In the genomic region with DNA sequence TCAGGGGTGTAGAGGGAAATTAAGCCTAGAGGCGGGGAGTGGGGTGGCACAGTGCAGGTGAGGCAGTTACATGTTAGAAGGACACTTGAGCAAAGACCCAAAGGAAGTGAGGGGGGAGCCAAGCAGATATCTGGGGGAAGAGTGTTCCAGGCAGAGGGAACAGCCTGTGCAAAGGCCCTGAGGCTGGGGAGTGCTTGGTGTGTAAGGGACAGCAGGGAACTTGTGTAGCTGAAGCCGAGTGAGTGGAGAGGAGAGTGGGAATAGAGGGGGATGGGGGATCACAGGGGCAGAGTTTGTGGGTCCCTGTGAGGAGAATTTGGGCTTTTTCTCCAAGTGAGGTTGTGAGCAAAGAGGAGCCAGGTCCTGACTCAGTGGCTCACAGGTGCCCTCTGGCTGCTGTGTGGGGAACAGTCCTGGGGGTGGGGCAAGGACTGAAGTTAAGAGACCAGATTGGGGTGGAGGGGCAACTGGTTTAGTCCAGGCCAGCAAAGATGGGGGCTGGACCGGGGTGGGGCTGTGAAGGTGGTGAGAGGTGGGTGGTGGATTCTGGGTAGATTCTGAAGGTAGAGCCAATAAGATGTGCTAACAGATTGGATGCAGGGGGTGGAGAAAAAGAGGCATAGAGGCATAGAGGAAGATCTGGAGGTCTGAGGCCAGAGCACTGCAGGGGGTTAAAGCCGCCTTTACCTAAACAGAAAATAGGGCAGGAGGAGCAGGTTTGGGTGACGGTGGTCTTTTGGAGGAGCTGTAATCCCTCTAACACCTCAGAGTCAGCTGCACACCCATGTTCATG, we compare ENCODE assay signal across 9 cellular contexts.
DNase-seq lines count a peak whose midpoint lies in the region; ATAC-seq and TF ChIP-seq lines count a peak whose summit lies in the region.
"Had no signal": no experiment of that assay in that cellular context is flagged by ENCODE, and none has a peak within 500 bp of the region (broad histone marks: within the 10 kb centered on the region; RNA-seq: fewer than 3 reads in every experiment).

No MANE protein-coding gene starts in this region.

- H3K27me3 Mint-ChIP-seq in naive thymus-derived CD8-positive, alpha-beta T cell = peaks cover 13 to 36% (median 31%) of the 10 kb centered on the region in 5 donors

- no peaks in the 10 kb centered on the region for H3K4me1 ChIP-seq in tibial nerve

- H3K9me3 ChIP-seq in tibial nerve = peaks cover 0 to 19% (median 2%) of the 10 kb centered on the region in 4 donors

- no peaks in the 10 kb centered on the region for H3K36me3 ChIP-seq in tibial nerve

- H3K27ac Mint-ChIP-seq in naive thymus-derived CD8-positive, alpha-beta T cell = peak overlapping the region in 1 of 10 donors; percentile 71
- H3K27ac Mint-ChIP-seq: activated naive CD8-positive, alpha-beta T cell had no signal

- H3K27ac ChIP-seq in tibial nerve = no peak overlapping the region

- no peak overlapping the region for H3K4me3 Mint-ChIP-seq in naive thymus-derived CD8-positive, alpha-beta T cell
- H3K4me3 Mint-ChIP-seq: activated naive CD8-positive, alpha-beta T cell had no signal

- peaks cover 0 to 10% (median 4%) of the 10 kb centered on the region in 9 donors for H3K9me3 Mint-ChIP-seq in naive thymus-derived CD8-positive, alpha-beta T cell

- peaks cover 0 to 3% (median 0%) of the 10 kb centered on the region in 4 donors for H3K4me1 Mint-ChIP-seq in naive thymus-derived CD8-positive, alpha-beta T cell

- no peak for TF ChIP-seq POLR2A in tibial nerve (IDR thresholded peaks at IDR 0.05)

- H3K27me3 ChIP-seq in tibial nerve = no peaks in the 10 kb centered on the region

- peak in 4 of 5 experiments; percentile 13 to 32 (median 24) for TF ChIP-seq CTCF in tibial nerve (IDR thresholded peaks at IDR 0.05)

- peaks cover 0 to 7% (median 5%) of the 10 kb centered on the region in 3 donors for H3K36me3 Mint-ChIP-seq in naive thymus-derived CD8-positive, alpha-beta T cell
- H3K36me3 Mint-ChIP-seq: activated naive CD8-positive, alpha-beta T cell had no signal

- POLR2A ChIA-PET in naive thymus-derived CD8-positive, alpha-beta T cell (lab: Charles Lee) = no interaction called here

- WGBS in tibial nerve, 2 donors = 70 to 79% methylated on average over 5 of the region's 5 CpGs

- peak in 1 of 2 donors; percentile 50 for ATAC-seq in naive thymus-derived CD8-positive, alpha-beta T cell
- ATAC-seq in HG03139 (IDR thresholded peaks at IDR 0.05; ENCODE audit: unreplicated experiment) = no peak
- no peak for ATAC-seq in GM19467 (IDR thresholded peaks at IDR 0.05; ENCODE audit: unreplicated experiment)

- DNase-seq in ELR (ENCODE audit: low read depth) = peak; percentile 69
- DNase-seq in Kasumi-1 (lab: John Stamatoyannopoulos, UW) = peak; percentile 10 to 25
- peak; percentile 21 for DNase-seq in activated CD4-positive, alpha-beta T cell treated with anti-CD3 and anti-CD28 coated beads for 1 hour
- peak; percentile 62 for DNase-seq in ecto neural progenitor cell (ENCODE audit: low spot score)
- DNase-seq in naive thymus-derived CD8-positive, alpha-beta T cell = peak; percentile 11 to 71 (median 30)
- DNase-seq in tibial nerve (ENCODE audit: low spot score in 2 of 2) = peak in 1 of 2 donors; percentile 13

- no peak overlapping the region for H3K4me3 ChIP-seq in tibial nerve

- no peak for TF ChIP-seq EP300 in tibial nerve (IDR thresholded peaks at IDR 0.05)
